Comparison of ENCODE assay signal across 6 cellular contexts in genomic region chr15:55017636-55018035, GRCh38.
"Had no signal": no experiment of that assay in that cellular context is flagged by ENCODE, and none has a peak within 500 bp of the region (broad histone marks: within the 10 kb centered on the region; RNA-seq: fewer than 3 reads in every experiment).

No MANE protein-coding gene starts in this region.

- FAIRE-seq: HTR-8/SVneo had no signal

- H3K27ac ChIP-seq: HL-60, KMS-11 had no signal

- H3K27me3 Mint-ChIP-seq: IgD-negative memory B cell had no signal

- DNase-seq: KBM-7, KG1 had no signal

- H3K4me2 ChIP-seq: KMS-11 had no signal

- H3K27ac Mint-ChIP-seq: IgD-negative memory B cell had no signal

- H3K9ac ChIP-seq: KMS-11 had no signal

- H3K36me3 Mint-ChIP-seq: IgD-negative memory B cell had no signal

- H3K4me3 Mint-ChIP-seq: IgD-negative memory B cell had no signal
